In genomic region chr3:159148466-159148865, GRCh38 we compare ENCODE assay signal across 35 cellular contexts.
DNase-seq lines count a peak whose midpoint lies in the region; ATAC-seq, FAIRE-seq and TF ChIP-seq lines count a peak whose summit lies in the region.
"Had no signal": no experiment of that assay in that cellular context is flagged by ENCODE, and none has a peak within 500 bp of the region (broad histone marks: within the 10 kb centered on the region; RNA-seq: fewer than 3 reads in every experiment).

No MANE protein-coding gene starts in this region.

- no peak for TF ChIP-seq EP300 in SK-N-SH (IDR thresholded peaks at IDR 0.05; ENCODE audit: borderline replicate concordance in 1 of 2, low read depth in 1 of 2, low read length in 1 of 2)
- no peak for TF ChIP-seq EP300 in neural cell (conservative IDR thresholded peaks at IDR 0.05; ENCODE audit: poor library complexity, severe bottlenecking)

- no peak overlapping the region for H3K4me2 ChIP-seq in SK-N-SH
- peak overlapping the region; percentile 16 for H3K4me2 ChIP-seq in neural cell (ENCODE audit: low read length)
- H3K4me2 ChIP-seq: A549; BLaER1; BLaER1 treated with 17β-estradiol and CSF1 and Interleukin-3, amounts not matched to agents 10 nM and 100 nM had no signal

- peak overlapping the region; percentile 15; the same call in 1 of the 2 replicates for H2AFZ ChIP-seq in SK-N-SH (ENCODE audit: low read depth)
- peak overlapping the region; percentile 15 for H2AFZ ChIP-seq in ACC112 (ENCODE audit: low read length, unreplicated experiment)
- H2AFZ ChIP-seq in neural cell (ENCODE audit: low read depth, low read length), result no peak overlapping the region

- no peak overlapping the region for H3K4me3 ChIP-seq in SK-N-SH (ENCODE audit: low read depth in 2 of 2, low read length in 1 of 2)
- no peak overlapping the region for H3K4me3 ChIP-seq in ACC112 (ENCODE audit: low read depth, low read length)
- H3K4me3 ChIP-seq in neural cell (ENCODE audit: low read length), result peak overlapping the region; percentile 44
- H3K4me3 ChIP-seq: A549; BLaER1; BLaER1 treated with 17β-estradiol and CSF1 and Interleukin-3, amounts not matched to agents 10 nM and 100 nM had no signal

- H3K79me2 ChIP-seq in SK-N-SH (ENCODE audit: insufficient read depth) (no peaks in the 10 kb centered on the region), ACC112 (ENCODE audit: control insufficient read depth, insufficient read depth, low read length, unreplicated experiment) (no peaks in the 10 kb centered on the region), neural cell (replicated peaks; ENCODE audit: insufficient read depth, low read length) (no peaks in the 10 kb centered on the region)

- WGBS in SK-N-SH (ENCODE audit: low lambda C conversion rate), result 82% methylated on average over 1 of the region's 1 CpG

- no peak for TF ChIP-seq CTCF in SK-N-SH (IDR thresholded peaks at IDR 0.05)
- no peak for TF ChIP-seq CTCF in neural cell (IDR thresholded peaks at IDR 0.05; ENCODE audit: poor library complexity, severe bottlenecking)

- H3K9ac ChIP-seq in SK-N-SH (no peak overlapping the region), neural cell (ENCODE audit: low read length) (peak overlapping the region; percentile 61)
- H3K9ac ChIP-seq: BLaER1; BLaER1 treated with 17β-estradiol and CSF1 and Interleukin-3, amounts not matched to agents 10 nM and 100 nM had no signal

- no peak for TF ChIP-seq POLR2A in H54 (IDR thresholded peaks at IDR 0.05; ENCODE audit: low read depth, low read length)

- no peaks in the 10 kb centered on the region for H4K20me1 ChIP-seq in SK-N-SH (ENCODE audit: insufficient read depth)
- H4K20me1 ChIP-seq in neural cell (ENCODE audit: insufficient read depth), result no peaks in the 10 kb centered on the region
- H4K20me1 ChIP-seq: BLaER1; BLaER1 treated with 17β-estradiol and CSF1 and Interleukin-3, amounts not matched to agents 10 nM and 100 nM had no signal

- H3K27ac ChIP-seq in SK-N-SH (ENCODE audit: low read depth in 2 of 2, low read length in 1 of 2) (no peak overlapping the region), ACC112 (ENCODE audit: low read depth, low read length) (no peak overlapping the region), neural cell (ENCODE audit: low read length) (peak overlapping the region; percentile 91)
- H3K27ac ChIP-seq: 22Rv1; A549; BLaER1; BLaER1 treated with 17β-estradiol and CSF1 and Interleukin-3, amounts not matched to agents 10 nM and 100 nM; C4-2B had no signal

- H3F3A ChIP-seq in SK-N-SH (replicated peaks; ENCODE audit: insufficient read depth) (no peaks in the 10 kb centered on the region), neural cell (ENCODE audit: insufficient read depth, low read length, poor library complexity, severe bottlenecking) (no peaks in the 10 kb centered on the region)

- H3K9me2 ChIP-seq in SK-N-SH, result no peaks in the 10 kb centered on the region
- no peaks in the 10 kb centered on the region for H3K9me2 ChIP-seq in neural cell (ENCODE audit: insufficient read depth, low read length)

- ATAC-seq in SK-N-SH treated with all-trans-retinoic acid at 6 μM for 48 hours (no peak), HG03135 (IDR thresholded peaks at IDR 0.05; ENCODE audit: unreplicated experiment) (no peak)
- ATAC-seq: A549; CD8-positive, alpha-beta T cell had no signal

- H3K4me1 ChIP-seq in SK-N-SH (ENCODE audit: control insufficient read depth in 1 of 2, insufficient read depth in 2 of 2, low read depth in 1 of 2, low read length in 1 of 2), result 0 out of 4 replicates have a peak, but pooled peaks cover 0 to 6% of the 10 kb centered on the region in 2 experiments
- peaks cover 4% of the 10 kb centered on the region for H3K4me1 ChIP-seq in ACC112 (ENCODE audit: control insufficient read depth, insufficient read depth, low read length, unreplicated experiment)
- H3K4me1 ChIP-seq: A549, BE2C, BLaER1, Caco-2 had no signal

- H3K27me3 ChIP-seq in SK-N-SH (ENCODE audit: insufficient read depth), result no peaks in the 10 kb centered on the region
- no peaks in the 10 kb centered on the region for H3K27me3 ChIP-seq in ACC112 (ENCODE audit: insufficient read depth, low read length)
- no peaks in the 10 kb centered on the region for H3K27me3 ChIP-seq in neural cell (ENCODE audit: insufficient read depth, low read depth, low read length)
- H3K27me3 ChIP-seq: BE2C; BLaER1; BLaER1 treated with 17β-estradiol and CSF1 and Interleukin-3, amounts not matched to agents 10 nM and 100 nM had no signal

- TF ChIP-seq RAD21 in SK-N-SH (IDR thresholded peaks at IDR 0.05; ENCODE audit: low read length), result no peak
- no peak for TF ChIP-seq RAD21 in neural cell (conservative IDR thresholded peaks at IDR 0.05)

- no peak for DNase-seq in SK-N-SH
- no peak for DNase-seq in H54 (ENCODE audit: insufficient read length, low spot score)
- no peak for DNase-seq in stimulated activated CD4-positive, alpha-beta T cell treated with anti-CD3 and anti-CD28 coated beads, Interleukin-2, amount 100 ng/mL, for 48 hours
- DNase-seq in glomerular visceral epithelial cell (ENCODE audit: extremely low spot score), result no peak
- DNase-seq: 8988T; ACHN; AML-193; BE2C; C1 segment of cervical spinal cord; Caco-2; Calu3; CD4-positive, alpha-beta memory T cell; CD4-positive, alpha-beta T cell; CD4-positive, CD25-positive, alpha-beta regulatory T cell; CD8-positive, alpha-beta memory T cell; CD8-positive, alpha-beta T cell; COR-L47; DMS 273 treated with DMSO at 0.1 percent for 48 hours; DMS153; DMS53; DMS79; DMS79 treated with DMSO at 0.1 percent for 48 hours; DND-41; EL had no signal

- no peaks in the 10 kb centered on the region for H3K9me3 ChIP-seq in SK-N-SH
- no peaks in the 10 kb centered on the region for H3K9me3 ChIP-seq in neural cell (ENCODE audit: low read length)
- H3K9me3 ChIP-seq: A549; BE2C; BLaER1; BLaER1 treated with 17β-estradiol and CSF1 and Interleukin-3, amounts not matched to agents 10 nM and 100 nM; Caco-2 had no signal

- H3K36me3 ChIP-seq in SK-N-SH (replicated peaks in 1 of 2; ENCODE audit: control insufficient read depth in 1 of 2, insufficient read depth in 2 of 2, low read length in 1 of 2), result no peaks in the 10 kb centered on the region
- no peaks in the 10 kb centered on the region for H3K36me3 ChIP-seq in ACC112 (ENCODE audit: insufficient read depth, low read length)
- H3K36me3 ChIP-seq in neural cell (ENCODE audit: insufficient read depth, low read length), result no peaks in the 10 kb centered on the region
- H3K36me3 ChIP-seq: BE2C; BLaER1; BLaER1 treated with 17β-estradiol and CSF1 and Interleukin-3, amounts not matched to agents 10 nM and 100 nM had no signal

- FAIRE-seq in H54 (lab: Jason Lieb, UNC), result peak; percentile 60
- FAIRE-seq: A204.1, D721Med had no signal

- POLR2A ChIA-PET in SK-N-SH (lab: Yijun Ruan, JAX), result no interaction called here

- CTCF ChIA-PET in SK-N-SH (lab: Yijun Ruan, JAX), result no interaction called here

TF ChIP-seq in SK-N-SH, 30 proteins besides CTCF, POLR2A, EP300 and RAD21:
- TF ChIP-seq TAF1 (IDR thresholded peaks at IDR 0.05; ENCODE audit: borderline replicate concordance, low read depth, low read length), result no peak

TF ChIP-seq in SK-N-SH treated with all-trans-retinoic acid at 6 μM for 48 hours, 23 proteins besides CTCF, POLR2A, EP300 and RAD21 (continues in another document):
- no peak for TF ChIP-seq TSHZ2 (CRISPR knock-in tag; IDR thresholded peaks at IDR 0.05)
- TF ChIP-seq PPARA (CRISPR knock-in tag; IDR thresholded peaks at IDR 0.05; ENCODE audit: borderline replicate concordance), result no peak

TF ChIP-seq in neural cell, 6 proteins besides CTCF, POLR2A, EP300 and RAD21:
- TF ChIP-seq REST (IDR thresholded peaks at IDR 0.05; ENCODE audit: borderline replicate concordance) (peak; percentile 99), SMC3 (conservative IDR thresholded peaks at IDR 0.05; ENCODE audit: poor library complexity) (no peak)
